In genomic region chr7:141641876-141642275, GRCh38 we compare ENCODE assay signal across 2 cellular contexts.
TF ChIP-seq lines count a peak whose summit lies in the region.

No MANE protein-coding gene starts in this region.

TF ChIP-seq in A549, 52 proteins besides CTCF, POLR2A, EP300 and RAD21 (continued from another document):
- TF ChIP-seq REST (IDR thresholded peaks at IDR 0.05) (no peak), SMC3 (IDR thresholded peaks at IDR 0.05) (0 out of 3 replicates have a peak, but pooled peaks have one; percentile 13), FOXS1 (CRISPR knock-in tag; IDR thresholded peaks at IDR 0.05) (no peak)

TF ChIP-seq in HCT116, 20 proteins besides CTCF, POLR2A, EP300 and RAD21 (continued from another document):
- TF ChIP-seq REST (IDR thresholded peaks at IDR 0.05; ENCODE audit: low read depth) (no peak), EZH2 (IDR thresholded peaks at IDR 0.05) (no peak), JUND (IDR thresholded peaks at IDR 0.05) (no peak), EZH2phosphoT487 (IDR thresholded peaks at IDR 0.05; ENCODE audit: borderline replicate concordance) (no peak)
TF ChIP-seq in HCT116: peak in this region for 0.
